ENCODE assay signal across 8 cellular contexts in genomic region chr14:22303589-22304195, GRCh38.
DNase-seq lines count a peak whose midpoint lies in the region; ATAC-seq and TF ChIP-seq lines count a peak whose summit lies in the region.

No MANE protein-coding gene starts in this region.

- H3K27me3 ChIP-seq in heart left ventricle (peaks cover 0 to 48% (median 2%) of the 10 kb centered on the region in 9 donors), PC-3 (ENCODE audit: low read length) (no peaks in the 10 kb centered on the region), transverse colon (peaks cover 5% of the 10 kb centered on the region)

- in situ Hi-C loops in transverse colon (cut with MboI; ENCODE audit: low pct_ligation_motif_present in 1 of 4, low pct_unique_long_range_greater_than_20kb in 1 of 4, low sequenced_read_pairs in 3 of 4): loop anchor here in 2 of 4 donors (25.0 kb wide), 1 partner anchor 159 kb away; no protein-coding TSS in a partner anchor

- no peak overlapping the region for H3K27ac ChIP-seq in heart left ventricle
- H3K27ac ChIP-seq in PC-3 (ENCODE audit: low read length): no peak overlapping the region
- H3K27ac ChIP-seq in transverse colon: no peak overlapping the region

- H3K36me3 ChIP-seq in heart left ventricle: no peaks in the 10 kb centered on the region
- H3K36me3 ChIP-seq in PC-3 (ENCODE audit: low read depth, low read length): no peaks in the 10 kb centered on the region
- no peaks in the 10 kb centered on the region for H3K36me3 ChIP-seq in transverse colon

- intact Hi-C loops in heart left ventricle (cut with DNase I) (no loop called here), left ventricle myocardium superior (cut with micrococcal nuclease) (no loop called here), PC-3 (cut with micrococcal nuclease) (loop anchor here (1.0 to 2.0 kb wide), 2 partner anchors 16 to 83 kb away; no protein-coding TSS in a partner anchor), transverse colon (cut with DNase I; ENCODE audit: low total_unique reads) (no loop called here)

- H4K20me1 ChIP-seq in PC-3 (ENCODE audit: low read length): no peaks in the 10 kb centered on the region

- no peaks in the 10 kb centered on the region for H3K9me2 ChIP-seq in PC-3 (replicated peaks; ENCODE audit: low read length)

- H3K9me3 ChIP-seq in heart left ventricle: no peaks in the 10 kb centered on the region
- H3K9me3 ChIP-seq in PC-3 (ENCODE audit: low read length): no peaks in the 10 kb centered on the region
- H3K9me3 ChIP-seq in transverse colon: no peaks in the 10 kb centered on the region

- H3K9ac ChIP-seq in PC-3 (ENCODE audit: low read length): no peak overlapping the region

- no peaks in the 10 kb centered on the region for H3K79me2 ChIP-seq in PC-3 (ENCODE audit: low read length)

- WGBS in heart left ventricle, 4 donors: 24 to 29% (median 28%) methylated on average over 5 of the region's 5 CpGs
- WGBS in transverse colon (ENCODE audit: low coverage in 1 of 2), 2 donors: 14 to 22% methylated on average over 3 to 5 of the region's 5 CpGs

- no peak overlapping the region for H2AFZ ChIP-seq in PC-3 (ENCODE audit: low read length)

- ATAC-seq in heart left ventricle: no peak
- ATAC-seq in left ventricle myocardium superior: no peak
- peak; percentile 35 for ATAC-seq in PC-3
- no peak for ATAC-seq in HG02642 (IDR thresholded peaks at IDR 0.05; ENCODE audit: poor library complexity, unreplicated experiment)

- DNase-seq in heart left ventricle (no peak), left ventricle myocardium superior (no peak), PC-3 (peak; percentile 63), epithelial cell of proximal tubule (ENCODE audit: low read depth) (no peak), transverse colon (no peak), HK-2 (ENCODE audit: unreplicated experiment) (no peak), OCI-M2 (lab: John Stamatoyannopoulos, UW; ENCODE audit: unreplicated experiment) (no peak)

- POLR2A ChIA-PET in PC-3 (lab: Charles Lee; ENCODE audit: unreplicated experiment): no interaction called here

- TF ChIP-seq POLR2A in heart left ventricle (IDR thresholded peaks at IDR 0.05) (no peak), transverse colon (IDR thresholded peaks at IDR 0.05) (no peak)

- TF ChIP-seq CTCF in heart left ventricle (IDR thresholded peaks at IDR 0.05): peak in 11 of 12 donors; percentile 15 to 59 (median 33)
- TF ChIP-seq CTCF in PC-3 (conservative IDR thresholded peaks at IDR 0.05; ENCODE audit: low read depth, low read length): peak; percentile 65; the same call in 1 of the 2 replicates
- peak; percentile 53 for TF ChIP-seq CTCF in epithelial cell of proximal tubule (conservative IDR thresholded peaks at IDR 0.05; ENCODE audit: low read depth, low read length)
- peak; percentile 29 to 51 (median 42) for TF ChIP-seq CTCF in transverse colon (IDR thresholded peaks at IDR 0.05)

- no TSS peak for BruUV-seq in PC-3 (replicated peaks; lab: Mats Ljungman, UMichigan)

- H3K4me3 ChIP-seq in heart left ventricle: no peak overlapping the region
- H3K4me3 ChIP-seq in PC-3 (ENCODE audit: low read length): no peak overlapping the region
- H3K4me3 ChIP-seq in epithelial cell of proximal tubule (ENCODE audit: low read depth, low read length): no peak overlapping the region
- no peak overlapping the region for H3K4me3 ChIP-seq in transverse colon

- CTCF ChIA-PET in PC-3 (lab: Charles Lee): interaction anchor here (0.8 kb wide), 1 partner anchor 17 kb away, joined by 6 read pairs; no protein-coding TSS in a partner anchor

- no peaks in the 10 kb centered on the region for H3F3A ChIP-seq in PC-3 (ENCODE audit: low read length, unreplicated experiment)

- no peak overlapping the region for H3K4me2 ChIP-seq in PC-3 (ENCODE audit: low read length)

- TF ChIP-seq EP300 in transverse colon (IDR thresholded peaks at IDR 0.05; ENCODE audit: low read depth): no peak

- H3K4me1 ChIP-seq in heart left ventricle (no peaks in the 10 kb centered on the region), PC-3 (ENCODE audit: insufficient read depth, low read length) (peaks cover under 1% of the 10 kb centered on the region; the same call in 1 of the 2 replicates), transverse colon (no peaks in the 10 kb centered on the region)
